In genomic region chr21:46294647-46295176, GRCh38 we compare ENCODE assay signal across 1 cellular context.
A peak's percentile ranks its signal among the peaks of the same experiment; 100 is the strongest.
TF ChIP-seq lines count a peak whose summit lies in the region.

No MANE protein-coding gene starts in this region.

TF ChIP-seq in HepG2, 621 proteins besides CTCF, POLR2A, EP300 and RAD21:
- TF ChIP-seq ZNF547 (CRISPR knock-in tag; IDR thresholded peaks at IDR 0.05) (no peak), ZNF558 (CRISPR knock-in tag; IDR thresholded peaks at IDR 0.05; ENCODE audit: borderline replicate concordance) (no peak), ZNF543 (CRISPR knock-in tag; IDR thresholded peaks at IDR 0.05) (0 out of 2 replicates have a peak, but pooled peaks have one; percentile 35), GABPA (IDR thresholded peaks at IDR 0.05; ENCODE audit: low read depth, low read length) (no peak), GABPA (CRISPR knock-in tag; IDR thresholded peaks at IDR 0.05; ENCODE audit: low read depth) (peak; percentile 22; the same call in 1 of the 2 replicates), HNRNPLL (IDR thresholded peaks at IDR 0.05; ENCODE audit: low read depth, low read length, poor library complexity, severe bottlenecking) (peak; percentile 14)
